1 cellular context compared by ENCODE assay signal in genomic region chr20:1674361-1674760, GRCh38.
TF ChIP-seq lines count a peak whose summit lies in the region.

No MANE protein-coding gene starts in this region.

TF ChIP-seq in SK-N-SH, 30 proteins besides CTCF, POLR2A, EP300 and RAD21 (continued from another document):
- TF ChIP-seq USF1 (IDR thresholded peaks at IDR 0.05; ENCODE audit: borderline replicate concordance, low read depth) (no peak), GATA2 (CRISPR knock-in tag; IDR thresholded peaks at IDR 0.05) (no peak), IRF3 (IDR thresholded peaks at IDR 0.05; ENCODE audit: low read depth, low read length) (no peak), SMC3 (IDR thresholded peaks at IDR 0.05; ENCODE audit: low read depth, low read length) (no peak), NFIC (IDR thresholded peaks at IDR 0.05; ENCODE audit: borderline replicate concordance) (no peak), TCF12 (IDR thresholded peaks at IDR 0.05) (no peak), ELF1 (IDR thresholded peaks at IDR 0.05) (no peak), PBX3 (IDR thresholded peaks at IDR 0.05) (no peak), JUND (IDR thresholded peaks at IDR 0.05) (no peak), MAX (IDR thresholded peaks at IDR 0.05; ENCODE audit: low read depth) (no peak), ZBTB33 (IDR thresholded peaks at IDR 0.05; ENCODE audit: borderline replicate concordance, low read depth) (no peak), EZH2phosphoT487 (IDR thresholded peaks at IDR 0.05; ENCODE audit: borderline replicate concordance, low read depth) (no peak)
